In genomic region chr20:61634376-61634775, GRCh38 we compare ENCODE assay signal across 1 cellular context.
TF ChIP-seq lines count a peak whose summit lies in the region.

No MANE protein-coding gene starts in this region.

TF ChIP-seq in IMR-90, 13 proteins besides CTCF, POLR2A, EP300 and RAD21:
- TF ChIP-seq MAZ (IDR thresholded peaks at IDR 0.05; ENCODE audit: borderline replicate concordance, low read depth, low read length) (no peak), CEBPB (IDR thresholded peaks at IDR 0.05; ENCODE audit: low read depth, low read length) (no peak), RFX5 (IDR thresholded peaks at IDR 0.05; ENCODE audit: low read depth, low read length) (no peak), NFE2L2 (IDR thresholded peaks at IDR 0.05; ENCODE audit: low read depth, low read length) (no peak), MAFK (IDR thresholded peaks at IDR 0.05; ENCODE audit: low read depth, low read length) (no peak), BHLHE40 (IDR thresholded peaks at IDR 0.05; ENCODE audit: low read depth, low read length) (no peak), USF2 (IDR thresholded peaks at IDR 0.05; ENCODE audit: low read depth, low read length) (no peak), ELK1 (IDR thresholded peaks at IDR 0.05; ENCODE audit: borderline replicate concordance, low read depth, low read length) (no peak), SMC3 (IDR thresholded peaks at IDR 0.05; ENCODE audit: low read depth, low read length) (no peak), MXI1 (IDR thresholded peaks at IDR 0.05; ENCODE audit: borderline replicate concordance, low read depth, low read length) (no peak), CHD1 (IDR thresholded peaks at IDR 0.05; ENCODE audit: low read depth, low read length) (no peak), FOS (IDR thresholded peaks at IDR 0.05; ENCODE audit: low read depth, low read length) (no peak), RCOR1 (IDR thresholded peaks at IDR 0.05; ENCODE audit: insufficient replicate concordance, low read length) (no peak)
